ENCODE assay signal across 14 cellular contexts in genomic region chr13:99144306-99144705, GRCh38. TPM values are rescaled to one million over a fixed set of nuclear protein-coding genes. Genes with fewer than 3 reads are reported as not detected.
DNase-seq lines count a peak whose midpoint lies in the region; ATAC-seq and TF ChIP-seq lines count a peak whose summit lies in the region.
"Had no signal": no experiment of that assay in that cellular context is flagged by ENCODE, and none has a peak within 500 bp of the region (broad histone marks: within the 10 kb centered on the region; RNA-seq: fewer than 3 reads in every experiment).

No MANE protein-coding gene starts in this region.

- H3K4me3 ChIP-seq in CD8-positive, alpha-beta memory T cell (ENCODE audit: low read length): no peak overlapping the region
- no peak overlapping the region for H3K4me3 ChIP-seq in ovary
- H3K4me3 ChIP-seq: vagina had no signal

- no peaks in the 10 kb centered on the region for H3K27me3 ChIP-seq in CD8-positive, alpha-beta memory T cell (ENCODE audit: insufficient read depth, low read length, poor library complexity, severe bottlenecking)
- no peaks in the 10 kb centered on the region for H3K27me3 ChIP-seq in ovary
- H3K27me3 ChIP-seq: vagina had no signal

- H3K36me3 Mint-ChIP-seq in CD8-positive, alpha-beta memory T cell: no peaks in the 10 kb centered on the region

- H3K4me3 Mint-ChIP-seq in CD8-positive, alpha-beta memory T cell: no peak overlapping the region
- H3K4me3 Mint-ChIP-seq: activated T-cell treated with anti-CD3 and anti-CD28 coated beads, Interleukin-2, amount 50 U/mL, for 72 hours; memory B cell had no signal

- TF ChIP-seq CTCF in ovary (IDR thresholded peaks at IDR 0.05): no peak

- peaks cover 5 to 14% of the 10 kb centered on the region in 2 donors for H3K27me3 Mint-ChIP-seq in CD8-positive, alpha-beta memory T cell

- intact Hi-C loops in ovary (cut with DNase I): no loop called here

- peaks cover 0 to 4% (median 2%) of the 10 kb centered on the region in 5 donors for H3K9me3 Mint-ChIP-seq in CD8-positive, alpha-beta memory T cell
- H3K9me3 Mint-ChIP-seq: activated T-cell treated with anti-CD3 and anti-CD28 coated beads, Interleukin-2, amount 50 U/mL, for 72 hours had no signal

- H3K36me3 ChIP-seq in CD8-positive, alpha-beta memory T cell (ENCODE audit: insufficient read depth, low read length): no peaks in the 10 kb centered on the region
- H3K36me3 ChIP-seq in ovary: no peaks in the 10 kb centered on the region
- H3K36me3 ChIP-seq: vagina had no signal

- H3K27ac Mint-ChIP-seq in CD8-positive, alpha-beta memory T cell: no peak overlapping the region
- H3K27ac Mint-ChIP-seq: activated T-cell treated with anti-CD3 and anti-CD28 coated beads, Interleukin-2, amount 50 U/mL, for 72 hours; memory B cell had no signal

- WGBS in ovary, 3 donors: 74 to 87% (median 83%) methylated on average over 6 of the region's 6 CpGs

- TF ChIP-seq EP300 in ovary (IDR thresholded peaks at IDR 0.05): no peak

- no peak for TF ChIP-seq POLR2A in ovary (IDR thresholded peaks at IDR 0.05)

- H3K4me1 Mint-ChIP-seq in CD8-positive, alpha-beta memory T cell: peaks cover 0 to 4% (median 0%) of the 10 kb centered on the region in 3 donors

- H3K27ac ChIP-seq in CD8-positive, alpha-beta memory T cell (ENCODE audit: low read depth, low read length): no peak overlapping the region
- no peak overlapping the region for H3K27ac ChIP-seq in ovary
- H3K27ac ChIP-seq: vagina had no signal

- CTCF ChIA-PET in CD8-positive, alpha-beta memory T cell (lab: Charles Lee): interaction anchor here (0.8 kb wide), 1 partner anchor 32 kb away, joined by 3 read pairs; no protein-coding TSS in a partner anchor

- peak; percentile 76 for ATAC-seq in GM19452 (IDR thresholded peaks at IDR 0.05; ENCODE audit: unreplicated experiment)
- ATAC-seq in HG03159 (IDR thresholded peaks at IDR 0.05; ENCODE audit: unreplicated experiment): peak; percentile 69
- no peak for ATAC-seq in GM18868 (IDR thresholded peaks at IDR 0.05; ENCODE audit: unreplicated experiment)
- ATAC-seq: activated T-cell treated with anti-CD3 and anti-CD28 coated beads, Interleukin-2, amount 50 U/mL, for 72 hours had no signal

- no peaks in the 10 kb centered on the region for H3K4me1 ChIP-seq in CD8-positive, alpha-beta memory T cell (ENCODE audit: insufficient read depth, low read length)
- no peaks in the 10 kb centered on the region for H3K4me1 ChIP-seq in ovary (ENCODE audit: insufficient read depth)
- H3K4me1 ChIP-seq: vagina had no signal

- H3K9me3 ChIP-seq in CD8-positive, alpha-beta memory T cell (ENCODE audit: low read length): no peaks in the 10 kb centered on the region
- H3K9me3 ChIP-seq in ovary: no peaks in the 10 kb centered on the region
- H3K9me3 ChIP-seq: vagina had no signal

- POLR2A ChIA-PET in CD8-positive, alpha-beta memory T cell (lab: Charles Lee): interaction anchor here (0.6 to 1.3 kb wide), 2 partner anchors 57 to 1159 kb away, joined by 6 to 8 read pairs; no protein-coding TSS in a partner anchor

- DNase-seq in GF-D8 (lab: John Stamatoyannopoulos, UW) (peak; percentile 77), RPMI7951 (ENCODE audit: low read depth) (peak; percentile 64), ovary (no peak)
- DNase-seq in CD8-positive, alpha-beta memory T cell: no peak
- no peak for DNase-seq in stimulated activated CD4-positive, alpha-beta T cell treated with anti-CD3 and anti-CD28 coated beads, Interleukin-4, amount 100 ng/mL, for 4 hours
- DNase-seq: activated T-cell treated with anti-CD3 and anti-CD28 coated beads, Interleukin-2, amount 50 U/mL, for 72 hours; aorta; NCI-H1092; occipital lobe had no signal

RNA-seq across cellular contexts. Expression of gene UBAC2, which starts 56.3 kb away (rescaled TPM):
- total RNA-seq in RPMI7951 (2014; rRNA removed; shearing (Covaris generic)): 29.1 and 34.6 TPM in 2 replicates
- total RNA-seq in CD8-positive, alpha-beta memory T cell: 10 to 100 TPM; 62.3 to 63.7 TPM
- 160 TPM for polyA plus RNA-seq in CD8-positive, alpha-beta memory T cell
- total RNA-seq in ovary: 10 to 100 TPM; 38.7 to 52.1 (median 46.8) TPM
- 10 to 100 TPM; 57.2 to 87.5 TPM for polyA plus RNA-seq in ovary

Comparison
In these comparisons a context has a peak if more than half of its experiments do, and no peak if none do; other contexts are left out.
1. DNase-seq: peak in GF-D8 (single experiment) and RPMI7951 (single experiment); none in CD8-positive, alpha-beta memory T cell (0 of 5), stimulated activated CD4-positive, alpha-beta T cell treated with anti-CD3 and anti-CD28 coated beads, Interleukin-4, amount 100 ng/mL, for 4 hours (0 of 2) and ovary (0 of 5).